In genomic region chr15:69145694-69146492, GRCh38 we compare ENCODE assay signal across 14 cellular contexts. TPM values are rescaled to one million over a fixed set of nuclear protein-coding genes. Genes with fewer than 3 reads are reported as not detected.
DNase-seq lines count a peak whose midpoint lies in the region; ATAC-seq and TF ChIP-seq lines count a peak whose summit lies in the region.
"Had no signal": no experiment of that assay in that cellular context is flagged by ENCODE, and none has a peak within 500 bp of the region (broad histone marks: within the 10 kb centered on the region; RNA-seq: fewer than 3 reads in every experiment).

No MANE protein-coding gene starts in this region.

- DNase-seq in COLO668 (lab: John Stamatoyannopoulos, UW; ENCODE audit: unreplicated experiment) (peak; percentile 49), NCI-H1417 treated with DMSO at 0.1 percent for 48 hours (lab: John Stamatoyannopoulos, UW) (peak; percentile 55), astrocyte of the hippocampus (ENCODE audit: low read depth, low spot score) (peak; percentile 37), mesothelial cell of epicardium (ENCODE audit: low spot score in 2 of 2, unreplicated experiment in 2 of 2) (peak in 1 of 2 experiments; percentile 48), NCI-H1930 (lab: John Stamatoyannopoulos, UW) (no peak), NCI-H2029 treated with DMSO at 0.1 percent for 48 hours (lab: John Stamatoyannopoulos, UW) (no peak)
- DNase-seq: activated T-cell treated with anti-CD3 and anti-CD28 coated beads, Interleukin-2, amount 50 U/mL, for 48 hours; Karpas-422; psoas muscle had no signal

- H3K4me1 Mint-ChIP-seq in mesothelial cell of epicardium, result peaks cover 23% of the 10 kb centered on the region
- no peaks in the 10 kb centered on the region for H3K4me1 Mint-ChIP-seq in stimulated activated memory B cell treated with anti-CD40 and anti-IgM and Interleukin-4, amounts not matched to agents 10 μg/mL and 1 μg/mL and 100 μg/mL, for 72 hours
- H3K4me1 Mint-ChIP-seq: memory B cell; stimulated activated effector memory CD8-positive, alpha-beta T cell treated with anti-CD3 and anti-CD28 coated beads, Interleukin-12 subunit alpha, Interleukin-12 subunit beta, amount 100 ng/mL, for 72 hours had no signal

- no peak for TF ChIP-seq CTCF in mesothelial cell of epicardium (IDR thresholded peaks at IDR 0.05; ENCODE audit: unreplicated experiment)

- H3K9me3 Mint-ChIP-seq in mesothelial cell of epicardium, result no peaks in the 10 kb centered on the region
- peaks cover 3% of the 10 kb centered on the region for H3K9me3 Mint-ChIP-seq in stimulated activated memory B cell treated with anti-CD40 and anti-IgM and Interleukin-4, amounts not matched to agents 10 μg/mL and 1 μg/mL and 100 μg/mL, for 72 hours
- H3K9me3 Mint-ChIP-seq: stimulated activated effector memory CD8-positive, alpha-beta T cell treated with anti-CD3 and anti-CD28 coated beads, Interleukin-12 subunit alpha, Interleukin-12 subunit beta, amount 100 ng/mL, for 72 hours had no signal

- H3K27me3 Mint-ChIP-seq in mesothelial cell of epicardium (ENCODE audit: low read depth), result peaks cover 21% of the 10 kb centered on the region
- peaks cover 61% of the 10 kb centered on the region for H3K27me3 Mint-ChIP-seq in stimulated activated memory B cell treated with anti-CD40 and anti-IgM and Interleukin-4, amounts not matched to agents 10 μg/mL and 1 μg/mL and 100 μg/mL, for 72 hours

- peak overlapping the region; percentile 56 for H3K27ac Mint-ChIP-seq in mesothelial cell of epicardium
- H3K27ac Mint-ChIP-seq in stimulated activated memory B cell treated with anti-CD40 and anti-IgM and Interleukin-4, amounts not matched to agents 10 μg/mL and 1 μg/mL and 100 μg/mL, for 72 hours, result no peak overlapping the region
- H3K27ac Mint-ChIP-seq: memory B cell; stimulated activated effector memory CD8-positive, alpha-beta T cell treated with anti-CD3 and anti-CD28 coated beads, Interleukin-12 subunit alpha, Interleukin-12 subunit beta, amount 100 ng/mL, for 72 hours had no signal

- no peaks in the 10 kb centered on the region for H3K36me3 Mint-ChIP-seq in mesothelial cell of epicardium
- H3K36me3 Mint-ChIP-seq in stimulated activated memory B cell treated with anti-CD40 and anti-IgM and Interleukin-4, amounts not matched to agents 10 μg/mL and 1 μg/mL and 100 μg/mL, for 72 hours, result no peaks in the 10 kb centered on the region
- H3K36me3 Mint-ChIP-seq: stimulated activated effector memory CD8-positive, alpha-beta T cell treated with anti-CD3 and anti-CD28 coated beads, Interleukin-12 subunit alpha, Interleukin-12 subunit beta, amount 100 ng/mL, for 72 hours had no signal

- no peak for ATAC-seq in stimulated activated memory B cell treated with anti-CD40 and anti-IgM and Interleukin-4, amounts not matched to agents 10 μg/mL and 1 μg/mL and 100 μg/mL, for 72 hours
- no peak for ATAC-seq in HG02571 (IDR thresholded peaks at IDR 0.05; ENCODE audit: unreplicated experiment)
- ATAC-seq: activated CD4-positive, CD25-positive, alpha-beta regulatory T cell treated with anti-CD3 and anti-CD28 coated beads, Interleukin-2, amount 50 U/mL, for 24 hours; psoas muscle; stimulated activated effector memory CD8-positive, alpha-beta T cell treated with anti-CD3 and anti-CD28 coated beads, Interleukin-12 subunit alpha, Interleukin-12 subunit beta, amount 100 ng/mL, for 72 hours had no signal

- H3K4me3 Mint-ChIP-seq in mesothelial cell of epicardium, result no peak overlapping the region
- H3K4me3 Mint-ChIP-seq in stimulated activated memory B cell treated with anti-CD40 and anti-IgM and Interleukin-4, amounts not matched to agents 10 μg/mL and 1 μg/mL and 100 μg/mL, for 72 hours, result no peak overlapping the region
- H3K4me3 Mint-ChIP-seq: memory B cell; stimulated activated effector memory CD8-positive, alpha-beta T cell treated with anti-CD3 and anti-CD28 coated beads, Interleukin-12 subunit alpha, Interleukin-12 subunit beta, amount 100 ng/mL, for 72 hours had no signal

RNA-seq across cellular contexts. Expression of gene GLCE, which starts 14.5 kb away (rescaled TPM):
- 19.6 to 22.0 TPM (median 19.7 TPM) in 3 replicates for total RNA-seq in mesothelial cell of epicardium

Comparison
In these comparisons a context has a peak if more than half of its experiments do, and no peak if none do; other contexts are left out.
1. DNase-seq: peak in COLO668 (single experiment), NCI-H1417 treated with DMSO at 0.1 percent for 48 hours (single experiment) and astrocyte of the hippocampus (single experiment); none in NCI-H1930 (0 of 2) and NCI-H2029 treated with DMSO at 0.1 percent for 48 hours (single experiment).